In genomic region chr12:26001530-26001929, GRCh38 we compare ENCODE assay signal across 22 cellular contexts. TPM values are rescaled to one million over a fixed set of nuclear protein-coding genes. Genes with fewer than 3 reads are reported as not detected.
A peak's percentile ranks its signal among the peaks of the same experiment; 100 is the strongest.
DNase-seq lines count a peak whose midpoint lies in the region; ATAC-seq, FAIRE-seq and TF ChIP-seq lines count a peak whose summit lies in the region.
"Had no signal": no experiment of that assay in that cellular context is flagged by ENCODE, and none has a peak within 500 bp of the region (broad histone marks: within the 10 kb centered on the region; RNA-seq: fewer than 3 reads in every experiment).

No MANE protein-coding gene starts in this region.

- H3K4me3 ChIP-seq in A549 (no peak overlapping the region), choroid plexus epithelial cell (ENCODE audit: low read depth, low read length) (no peak overlapping the region)
- H3K4me3 ChIP-seq: thyroid gland had no signal

- peak in 1 of 2 experiments; percentile 7 for DNase-seq in A549 (ENCODE audit: low read depth in 1 of 2, low spot score in 1 of 2)
- DNase-seq in DMS53 treated with DMSO at 0.1 percent for 48 hours (lab: John Stamatoyannopoulos, UW; ENCODE audit: unreplicated experiment), result peak; percentile 77
- DNase-seq in NCI-H526 treated with DMSO at 0.1 percent for 48 hours (lab: John Stamatoyannopoulos, UW), result peak; percentile 9
- no peak for DNase-seq in choroid plexus epithelial cell (ENCODE audit: low read depth)
- DNase-seq in NCI-H1105 treated with DMSO at 0.1 percent for 48 hours (lab: John Stamatoyannopoulos, UW), result no peak
- DNase-seq in activated CD4-positive, CD25-positive, alpha-beta regulatory T cell treated with anti-CD3 and anti-CD28 coated beads, Interleukin-2, amount 50 U/mL, for 72 hours, result no peak
- no peak for DNase-seq in activated CD4-positive, CD25-positive, alpha-beta regulatory T cell (lab: John Stamatoyannopoulos, UW)
- DNase-seq: activated CD4-positive, alpha-beta T cell treated with anti-CD3 and anti-CD28 coated beads, Interleukin-2, amount 50 U/mL, for 1 hour; activated CD8-positive, alpha-beta memory T cell treated with anti-CD3 and anti-CD28 coated beads, Interleukin-2, amount 10 ng/mL, durations not matched to agents 7 days and 5 days; activated naive CD4-positive, alpha-beta T cell treated with Interleukin-2 at 50 U/mL for 16 hours; activated T-cell treated with anti-CD3 and anti-CD28 coated beads, Interleukin-2, amount 50 U/mL, for 72 hours; amygdala; glutamatergic neuron; GOT3; mammary epithelial cell; NCI-H2029 treated with DMSO at 0.1 percent for 48 hours; NK-92 treated with Interleukin-12 subunit alpha and Interleukin-12 subunit beta, amount 100 ng/mL, for 24 hours; stimulated activated CD4-positive, alpha-beta T cell treated with anti-CD3 and anti-CD28 coated beads, Interleukin-15, amount 100 ng/mL, for 24 hours; T-helper 17 cell had no signal

- TF ChIP-seq RAD21 in A549 (conservative IDR thresholded peaks at IDR 0.05 in 1 of 2, IDR thresholded peaks at IDR 0.05 in 1 of 2), result peak in 1 of 2 experiments; percentile 21; a peak in 1 of 5 replicates

- TF ChIP-seq EP300 in A549 (IDR thresholded peaks at IDR 0.05), result no peak

- no peak for FAIRE-seq in A549 (lab: Jason Lieb, UNC)
- FAIRE-seq: D721Med had no signal

- no peak overlapping the region for H3K27ac ChIP-seq in A549
- H3K27ac ChIP-seq: thyroid gland had no signal

- H3K4me2 ChIP-seq in A549, result no peak overlapping the region

- no peak for TF ChIP-seq POLR2A in A549 (IDR thresholded peaks at IDR 0.05; ENCODE audit: low read length)

- H3K4me1 ChIP-seq in A549, result peaks cover 18% of the 10 kb centered on the region
- H3K4me1 ChIP-seq: thyroid gland had no signal

- ATAC-seq in A549 (no peak), GM18519 (IDR thresholded peaks at IDR 0.05; ENCODE audit: low FRiP score, unreplicated experiment) (no peak)
- ATAC-seq: activated CD8-positive, alpha-beta memory T cell treated with anti-CD3 and anti-CD28 coated beads, Interleukin-2, amount 10 ng/mL, durations not matched to agents 7 days and 5 days; activated T-cell treated with anti-CD3 and anti-CD28 coated beads, Interleukin-2, amount 50 U/mL, for 72 hours; T-helper 17 cell had no signal

- peak; percentile 19; the same call in 2 of the 3 replicates for TF ChIP-seq CTCF in A549 (IDR thresholded peaks at IDR 0.05)
- peak; percentile 25 for TF ChIP-seq CTCF in choroid plexus epithelial cell (conservative IDR thresholded peaks at IDR 0.05; ENCODE audit: low read depth, low read length)

- 48% methylated on average over 2 of the region's 2 CpGs for whole genome bisulfite sequencing in A549 (ENCODE audit: missing lambda C conversion rate)

- H3K9me3 ChIP-seq in A549, result peaks cover 5% of the 10 kb centered on the region; the same call in 1 of the 3 replicates
- H3K9me3 ChIP-seq: thyroid gland had no signal

- CTCF ChIA-PET in A549 (lab: Yijun Ruan, JAX), result interaction anchor here (1.0 to 1.4 kb wide), 3 partner anchors 42 to 884 kb away, joined by 3 to 4 read pairs (median 4); no protein-coding TSS in a partner anchor

- POLR2A ChIA-PET in A549 (lab: Yijun Ruan, JAX), result no interaction called here

TF ChIP-seq in A549, 52 proteins besides CTCF, POLR2A, EP300 and RAD21:
- TF ChIP-seq NFE2L2 (conservative IDR thresholded peaks at IDR 0.05; ENCODE audit: low read length), result no peak
- TF ChIP-seq FOSB (CRISPR knock-in tag; IDR thresholded peaks at IDR 0.05), result no peak
- TF ChIP-seq EHF (CRISPR knock-in tag; IDR thresholded peaks at IDR 0.05), result no peak
- no peak for TF ChIP-seq EHMT2 (IDR thresholded peaks at IDR 0.05; ENCODE audit: low read depth)
- TF ChIP-seq FOSL2 (IDR thresholded peaks at IDR 0.05), result no peak
- TF ChIP-seq FOSL2 (CRISPR knock-in tag; IDR thresholded peaks at IDR 0.05), result no peak
- no peak for TF ChIP-seq NR3C1 (IDR thresholded peaks at IDR 0.05)
- TF ChIP-seq KDM5A (IDR thresholded peaks at IDR 0.05), result no peak
- TF ChIP-seq HDAC2 (IDR thresholded peaks at IDR 0.05), result no peak
- TF ChIP-seq PHF8 (IDR thresholded peaks at IDR 0.05; ENCODE audit: borderline replicate concordance, low read depth), result no peak
- no peak for TF ChIP-seq CBX8 (IDR thresholded peaks at IDR 0.05)
- TF ChIP-seq MAZ (IDR thresholded peaks at IDR 0.05; ENCODE audit: borderline replicate concordance, low read depth, low read length), result no peak
- no peak for TF ChIP-seq RFX5 (IDR thresholded peaks at IDR 0.05)
- TF ChIP-seq TP53 (CRISPR knock-in tag; IDR thresholded peaks at IDR 0.05), result no peak
- no peak for TF ChIP-seq SMC3 (IDR thresholded peaks at IDR 0.05)
- TF ChIP-seq REST (IDR thresholded peaks at IDR 0.05), result no peak
- TF ChIP-seq ZC3H11A (IDR thresholded peaks at IDR 0.05), result no peak
- no peak for TF ChIP-seq GATA3 (IDR thresholded peaks at IDR 0.05; ENCODE audit: borderline replicate concordance)
- TF ChIP-seq, protein P1, sequence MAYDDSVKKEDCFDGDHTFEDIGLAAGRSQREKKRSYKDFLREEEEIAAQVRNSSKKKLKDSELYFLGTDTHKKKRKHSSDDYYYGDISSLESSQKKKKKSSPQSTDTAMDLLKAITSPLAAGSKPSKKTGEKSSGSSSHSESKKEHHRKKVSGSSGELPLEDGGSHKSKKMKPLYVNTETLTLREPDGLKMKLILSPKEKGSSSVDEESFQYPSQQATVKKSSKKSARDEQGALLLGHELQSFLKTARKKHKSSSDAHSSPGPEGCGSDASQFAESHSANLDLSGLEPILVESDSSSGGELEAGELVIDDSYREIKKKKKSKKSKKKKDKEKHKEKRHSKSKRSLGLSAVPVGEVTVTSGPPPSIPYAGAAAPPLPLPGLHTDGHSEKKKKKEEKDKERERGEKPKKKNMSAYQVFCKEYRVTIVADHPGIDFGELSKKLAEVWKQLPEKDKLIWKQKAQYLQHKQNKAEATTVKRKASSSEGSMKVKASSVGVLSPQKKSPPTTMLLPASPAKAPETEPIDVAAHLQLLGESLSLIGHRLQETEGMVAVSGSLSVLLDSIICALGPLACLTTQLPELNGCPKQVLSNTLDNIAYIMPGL (CRISPR knock-in tag; IDR thresholded peaks at IDR 0.05; ENCODE audit: borderline replicate concordance), result no peak

RNA-seq across cellular contexts. Expression of gene RASSF8, which starts 43.0 kb away (rescaled TPM):
- polyA plus RNA-seq in A549 (2011; rRNA removed), result 7.4 and 8.7 TPM in 2 replicates
- 1.6 and 1.9 TPM in 2 replicates for polyA plus RNA-seq in A549 (2012; cell fraction: cytosol; rRNA removed)
- polyA plus RNA-seq in A549 (2012; cell fraction: nucleus; rRNA removed), result 0.82 and 1.5 TPM in 2 replicates
- 5.1 to 5.7 TPM (median 5.3 TPM) in 3 replicates for polyA plus RNA-seq in A549 (2017; fragmentation: RNase III; extraction: RNeasy Plus Mini Kit Qiagen cat#74134 plus additional on column Dnase treatment)
- polyA minus RNA-seq in A549 (2011; rRNA and poly(A)+ RNA removed), result 18.4 and 33.6 TPM in 2 replicates

Comparison
In these comparisons a context has a peak if more than half of its experiments do, and no peak if none do; other contexts are left out.
1. DNase-seq: peak in DMS53 treated with DMSO at 0.1 percent for 48 hours (single experiment) and NCI-H526 treated with DMSO at 0.1 percent for 48 hours (single experiment); none in choroid plexus epithelial cell (single experiment), NCI-H1105 treated with DMSO at 0.1 percent for 48 hours (single experiment), activated CD4-positive, CD25-positive, alpha-beta regulatory T cell treated with anti-CD3 and anti-CD28 coated beads, Interleukin-2, amount 50 U/mL, for 72 hours (single experiment) and activated CD4-positive, CD25-positive, alpha-beta regulatory T cell (0 of 4).